8 cellular contexts compared by ENCODE assay signal in genomic region chr14:70942721-70943120, GRCh38. TPM values are rescaled to one million over a fixed set of nuclear protein-coding genes. Genes with fewer than 3 reads are reported as not detected.
A peak's percentile ranks its signal among the peaks of the same experiment; 100 is the strongest.
DNase-seq lines count a peak whose midpoint lies in the region; ATAC-seq lines count a peak whose summit lies in the region.
"Not testable (repeated sequence)": the region's sequence is repeated elsewhere in the genome, so short reads cannot be mapped to it uniquely, and the experiment has no call there.

No MANE protein-coding gene starts in this region.

- H3K9me3 Mint-ChIP-seq in T-helper 1 cell treated with Interleukin-12 subunit alpha and Interleukin-12 subunit beta and Interleukin-4 antibody, amounts not matched to agents 30 μg/mL and 1 μg/mL, for 36 hours, result peaks cover 72% of the 10 kb centered on the region
- H3K9me3 Mint-ChIP-seq in activated CD4-positive, alpha-beta T cell treated with anti-CD3 and anti-CD28 coated beads, Interleukin-2, amount 10 ng/mL, durations not matched to agents 24 days and 14 days, result peaks cover 48% of the 10 kb centered on the region
- peaks cover 20 to 28% of the 10 kb centered on the region in 2 donors for H3K9me3 Mint-ChIP-seq in activated T-cell treated with anti-CD3 and anti-CD28 coated beads, Interleukin-2, amount 50 U/mL, for 72 hours
- not testable (repeated sequence) for H3K9me3 Mint-ChIP-seq in activated naive CD4-positive, alpha-beta T cell treated with anti-CD3 and anti-CD28 coated beads, Interleukin-2, amount 50 U/mL, for 24 hours
- H3K9me3 Mint-ChIP-seq in natural killer cell treated with Interleukin-12 subunit alpha and Interleukin-12 subunit beta and Interleukin-15 and Interleukin-18, amount 100 ng/mL, for 72 hours, result peaks cover 16% of the 10 kb centered on the region

- peaks cover 65% of the 10 kb centered on the region for H3K36me3 ChIP-seq in BLaER1
- peaks cover 18% of the 10 kb centered on the region for H3K36me3 ChIP-seq in effector memory CD4-positive, alpha-beta T cell (ENCODE audit: control insufficient read depth, insufficient read depth, low read length)

- not testable (repeated sequence) for H3K4me2 ChIP-seq in BLaER1

- H3K4me1 ChIP-seq in BLaER1, result not testable (repeated sequence)
- peaks cover 10% of the 10 kb centered on the region for H3K4me1 ChIP-seq in effector memory CD4-positive, alpha-beta T cell (ENCODE audit: control insufficient read depth, insufficient read depth, low read length, poor library complexity, severe bottlenecking)

- H3K27ac ChIP-seq in BLaER1, result not testable (repeated sequence)
- H3K27ac ChIP-seq in effector memory CD4-positive, alpha-beta T cell (ENCODE audit: insufficient read depth, low read length, poor library complexity, severe bottlenecking), result peak overlapping the region; percentile 57

- peaks cover 45% of the 10 kb centered on the region for H3K4me1 Mint-ChIP-seq in T-helper 1 cell treated with Interleukin-12 subunit alpha and Interleukin-12 subunit beta and Interleukin-4 antibody, amounts not matched to agents 30 μg/mL and 1 μg/mL, for 36 hours (ENCODE audit: low read depth)
- H3K4me1 Mint-ChIP-seq in activated CD4-positive, alpha-beta T cell treated with anti-CD3 and anti-CD28 coated beads, Interleukin-2, amount 10 ng/mL, durations not matched to agents 24 days and 14 days, result peaks cover 42% of the 10 kb centered on the region
- H3K4me1 Mint-ChIP-seq in activated T-cell treated with anti-CD3 and anti-CD28 coated beads, Interleukin-2, amount 50 U/mL, for 72 hours (ENCODE audit: low read depth), result peaks cover 55% of the 10 kb centered on the region
- peaks cover 78% of the 10 kb centered on the region for H3K4me1 Mint-ChIP-seq in activated naive CD4-positive, alpha-beta T cell treated with anti-CD3 and anti-CD28 coated beads, Interleukin-2, amount 50 U/mL, for 24 hours
- H3K4me1 Mint-ChIP-seq in natural killer cell treated with Interleukin-12 subunit alpha and Interleukin-12 subunit beta and Interleukin-15 and Interleukin-18, amount 100 ng/mL, for 72 hours (ENCODE audit: low read depth in 2 of 2), result peaks cover 50 to 67% of the 10 kb centered on the region in 2 donors

- ATAC-seq in activated T-cell treated with anti-CD3 and anti-CD28 coated beads, Interleukin-2, amount 50 U/mL, for 72 hours (replicated peaks in 1 of 2), result peak; percentile 44 to 55
- ATAC-seq in natural killer cell treated with Interleukin-12 subunit alpha and Interleukin-12 subunit beta and Interleukin-15 and Interleukin-18, amount 100 ng/mL, for 72 hours, result peak; percentile 56 to 77
- ATAC-seq in stimulated activated naive CD8-positive, alpha-beta T cell treated with anti-CD3 and anti-CD28 coated beads, Interleukin-15, Interleukin-2, amounts not matched to agents 100 U/mL and 50 U/mL, for 24 hours, result peak; percentile 55

- peaks cover 81% of the 10 kb centered on the region for H3K9me3 ChIP-seq in BLaER1
- peaks cover 12% of the 10 kb centered on the region for H3K9me3 ChIP-seq in effector memory CD4-positive, alpha-beta T cell (ENCODE audit: control insufficient read depth, low read length)

- peak overlapping the region; percentile 43 for H3K27ac Mint-ChIP-seq in T-helper 1 cell treated with Interleukin-12 subunit alpha and Interleukin-12 subunit beta and Interleukin-4 antibody, amounts not matched to agents 30 μg/mL and 1 μg/mL, for 36 hours
- peak overlapping the region; percentile 72 for H3K27ac Mint-ChIP-seq in activated CD4-positive, alpha-beta T cell treated with anti-CD3 and anti-CD28 coated beads, Interleukin-2, amount 10 ng/mL, durations not matched to agents 24 days and 14 days
- H3K27ac Mint-ChIP-seq in activated T-cell treated with anti-CD3 and anti-CD28 coated beads, Interleukin-2, amount 50 U/mL, for 72 hours, result peak overlapping the region; percentile 56
- peak overlapping the region; percentile 90 for H3K27ac Mint-ChIP-seq in activated naive CD4-positive, alpha-beta T cell treated with anti-CD3 and anti-CD28 coated beads, Interleukin-2, amount 50 U/mL, for 24 hours
- peak overlapping the region; percentile 62 to 69 for H3K27ac Mint-ChIP-seq in natural killer cell treated with Interleukin-12 subunit alpha and Interleukin-12 subunit beta and Interleukin-15 and Interleukin-18, amount 100 ng/mL, for 72 hours

- H3K27me3 ChIP-seq in BLaER1; effector memory CD4-positive, alpha-beta T cell (replicated peaks; ENCODE audit: control insufficient read depth, insufficient read depth, low read length, poor library complexity, severe bottlenecking): not testable (repeated sequence)

- H3K4me3 Mint-ChIP-seq in T-helper 1 cell treated with Interleukin-12 subunit alpha and Interleukin-12 subunit beta and Interleukin-4 antibody, amounts not matched to agents 30 μg/mL and 1 μg/mL, for 36 hours; natural killer cell treated with Interleukin-12 subunit alpha and Interleukin-12 subunit beta and Interleukin-15 and Interleukin-18, amount 100 ng/mL, for 72 hours: not testable (repeated sequence)
- peak overlapping the region; percentile 38 for H3K4me3 Mint-ChIP-seq in activated CD4-positive, alpha-beta T cell treated with anti-CD3 and anti-CD28 coated beads, Interleukin-2, amount 10 ng/mL, durations not matched to agents 24 days and 14 days
- H3K4me3 Mint-ChIP-seq in activated T-cell treated with anti-CD3 and anti-CD28 coated beads, Interleukin-2, amount 50 U/mL, for 72 hours, result peak overlapping the region; percentile 32 to 38
- H3K4me3 Mint-ChIP-seq in activated naive CD4-positive, alpha-beta T cell treated with anti-CD3 and anti-CD28 coated beads, Interleukin-2, amount 50 U/mL, for 24 hours, result peak overlapping the region; percentile 27

- H3K9ac ChIP-seq in BLaER1, result not testable (repeated sequence)

- 0 out of 2 replicates have a peak overlapping the region, but pooled peaks have one; percentile 3 for H3K4me3 ChIP-seq in BLaER1
- H3K4me3 ChIP-seq in effector memory CD4-positive, alpha-beta T cell (ENCODE audit: insufficient read depth, low read depth, low read length, poor library complexity, severe bottlenecking), result not testable (repeated sequence)

- H4K20me1 ChIP-seq in BLaER1, result not testable (repeated sequence)

- H3K27me3 Mint-ChIP-seq in T-helper 1 cell treated with Interleukin-12 subunit alpha and Interleukin-12 subunit beta and Interleukin-4 antibody, amounts not matched to agents 30 μg/mL and 1 μg/mL, for 36 hours (ENCODE audit: low read depth); activated CD4-positive, alpha-beta T cell treated with anti-CD3 and anti-CD28 coated beads, Interleukin-2, amount 10 ng/mL, durations not matched to agents 24 days and 14 days; activated T-cell treated with anti-CD3 and anti-CD28 coated beads, Interleukin-2, amount 50 U/mL, for 72 hours (ENCODE audit: low read depth); activated naive CD4-positive, alpha-beta T cell treated with anti-CD3 and anti-CD28 coated beads, Interleukin-2, amount 50 U/mL, for 24 hours; natural killer cell treated with Interleukin-12 subunit alpha and Interleukin-12 subunit beta and Interleukin-15 and Interleukin-18, amount 100 ng/mL, for 72 hours: not testable (repeated sequence)

- H3K36me3 Mint-ChIP-seq in T-helper 1 cell treated with Interleukin-12 subunit alpha and Interleukin-12 subunit beta and Interleukin-4 antibody, amounts not matched to agents 30 μg/mL and 1 μg/mL, for 36 hours (ENCODE audit: low read depth), result peaks cover 82% of the 10 kb centered on the region
- H3K36me3 Mint-ChIP-seq in activated CD4-positive, alpha-beta T cell treated with anti-CD3 and anti-CD28 coated beads, Interleukin-2, amount 10 ng/mL, durations not matched to agents 24 days and 14 days (ENCODE audit: low read depth), result peaks cover 80% of the 10 kb centered on the region
- H3K36me3 Mint-ChIP-seq in activated T-cell treated with anti-CD3 and anti-CD28 coated beads, Interleukin-2, amount 50 U/mL, for 72 hours (ENCODE audit: insufficient read depth in 2 of 2), result peaks cover 49 to 75% of the 10 kb centered on the region in 2 donors
- peaks cover 58% of the 10 kb centered on the region for H3K36me3 Mint-ChIP-seq in activated naive CD4-positive, alpha-beta T cell treated with anti-CD3 and anti-CD28 coated beads, Interleukin-2, amount 50 U/mL, for 24 hours
- peaks cover 59% of the 10 kb centered on the region for H3K36me3 Mint-ChIP-seq in natural killer cell treated with Interleukin-12 subunit alpha and Interleukin-12 subunit beta and Interleukin-15 and Interleukin-18, amount 100 ng/mL, for 72 hours

- intact Hi-C loops in activated CD4-positive, alpha-beta T cell treated with anti-CD3 and anti-CD28 coated beads, Interleukin-2, amount 10 ng/mL, durations not matched to agents 24 days and 14 days (cut with micrococcal nuclease), result not testable (repeated sequence)

- DNase-seq in activated CD4-positive, alpha-beta T cell treated with anti-CD3 and anti-CD28 coated beads, Interleukin-2, amount 10 ng/mL, durations not matched to agents 24 days and 14 days; activated T-cell treated with anti-CD3 and anti-CD28 coated beads, Interleukin-2, amount 50 U/mL, for 72 hours; natural killer cell treated with Interleukin-12 subunit alpha and Interleukin-12 subunit beta and Interleukin-15 and Interleukin-18, amount 100 ng/mL, for 72 hours (ENCODE audit: low spot score); stimulated activated naive CD8-positive, alpha-beta T cell treated with anti-CD3 and anti-CD28 coated beads, Interleukin-15, Interleukin-2, amounts not matched to agents 100 U/mL and 50 U/mL, for 24 hours: not testable (repeated sequence)
- peak in 1 of 3 donors; percentile 17 for DNase-seq in effector memory CD4-positive, alpha-beta T cell

RNA-seq across cellular contexts. Expression of gene PCNX1, which starts 35.5 kb away (rescaled TPM):
- 45.5 and 56.0 TPM in 2 replicates for total RNA-seq in activated CD4-positive, alpha-beta T cell treated with anti-CD3 and anti-CD28 coated beads, Interleukin-2, amount 10 ng/mL, durations not matched to agents 24 days and 14 days
- total RNA-seq in activated T-cell treated with anti-CD3 and anti-CD28 coated beads, Interleukin-2, amount 50 U/mL, for 72 hours, result 10 to 100 TPM; 83.3 to 85.8 TPM
- total RNA-seq in natural killer cell treated with Interleukin-12 subunit alpha and Interleukin-12 subunit beta and Interleukin-15 and Interleukin-18, amount 100 ng/mL, for 72 hours, result 100 to 1,000 TPM in 1 of 2 donors, 10 to 100 TPM in 1; 81.7 to 156 TPM
